In the genomic region with DNA sequence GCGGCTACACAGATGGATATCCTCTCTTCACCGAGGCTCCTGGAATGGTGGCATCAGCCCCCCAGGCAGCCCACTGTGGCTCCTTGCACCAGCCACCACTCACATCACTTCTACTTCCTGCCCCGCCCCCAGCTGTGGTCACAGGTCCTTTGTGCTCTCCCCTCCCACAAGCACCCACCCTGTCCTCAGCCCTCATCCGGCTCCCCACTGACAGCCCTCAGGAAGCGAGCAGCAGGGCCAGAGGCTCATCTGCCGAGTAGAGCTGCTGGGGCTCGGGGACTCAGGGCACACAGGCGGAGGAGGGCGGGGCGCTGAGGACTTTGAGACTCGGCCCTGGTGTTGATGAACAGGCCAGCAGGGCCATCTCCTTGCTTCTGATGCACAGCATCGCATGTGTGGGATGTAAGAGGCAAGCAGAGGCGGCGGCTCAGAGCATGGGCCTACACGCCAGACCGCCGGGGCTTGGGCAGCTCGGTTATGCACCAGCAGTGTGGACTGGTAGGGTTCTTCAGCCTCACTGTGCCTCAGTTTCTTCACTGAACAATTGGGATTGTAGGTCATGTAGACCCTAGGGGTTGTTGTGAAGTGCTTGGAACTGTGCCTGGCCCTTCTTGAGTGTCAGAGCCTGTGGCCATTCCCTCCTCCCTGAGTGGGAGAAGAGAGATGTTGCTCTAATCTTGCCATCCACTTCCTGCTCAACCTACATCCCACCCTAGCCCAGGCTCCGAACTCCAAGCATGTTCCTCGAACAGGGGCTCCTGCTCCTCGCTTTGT, we compare ENCODE assay signal across 9 cellular contexts. TPM values are rescaled to one million over a fixed set of nuclear protein-coding genes. Genes with fewer than 3 reads are reported as not detected.
DNase-seq lines count a peak whose midpoint lies in the region; ATAC-seq, FAIRE-seq and TF ChIP-seq lines count a peak whose summit lies in the region.
"Had no signal": no experiment of that assay in that cellular context is flagged by ENCODE, and none has a peak within 500 bp of the region (broad histone marks: within the 10 kb centered on the region; RNA-seq: fewer than 3 reads in every experiment).

Gene PRF1 (minus strand): TSS at position 77 of the 774 bp plus-strand sequence. CDS start 1,839 bp downstream, outside the sequence.

- no peaks in the 10 kb centered on the region for H3K36me3 ChIP-seq in neuronal stem cell (replicated peaks in 1 of 2; ENCODE audit: control insufficient read depth in 2 of 2, insufficient read depth in 2 of 2, low read length in 2 of 2)

- H3K4me1 Mint-ChIP-seq in WTC11 (no peaks in the 10 kb centered on the region), type B pancreatic cell (ENCODE audit: unreplicated experiment) (no peaks in the 10 kb centered on the region)

- no CpG with 5 or more reads among the region's 21 CpGs for WGBS in neuronal stem cell (ENCODE audit: extremely low coverage in 2 of 2, insufficient read length in 2 of 2, insufficient replicate concordance in 1 of 2), 2 donors

- no peak for FAIRE-seq in urothelium cell line (lab: Jason Lieb, UNC)
- FAIRE-seq: astrocyte had no signal

- TF ChIP-seq CTCF in WTC11 (IDR thresholded peaks at IDR 0.05) (no peak), type B pancreatic cell (conservative IDR thresholded peaks at IDR 0.05) (no peak)

- H3K4me1 ChIP-seq in neuronal stem cell (ENCODE audit: control insufficient read depth in 2 of 2, insufficient read depth in 1 of 2, low read depth in 1 of 2, low read length in 2 of 2): no peaks in the 10 kb centered on the region

- H3K36me3 Mint-ChIP-seq in WTC11 (no peaks in the 10 kb centered on the region), type B pancreatic cell (no peaks in the 10 kb centered on the region)

- peak within 1 kb of the TSS; percentile 57 for H2BK15ac ChIP-seq in neuronal stem cell (ENCODE audit: low read length)

- DNase-seq in WTC11 (ENCODE audit: low spot score) (no peak), neuronal stem cell (ENCODE audit: low spot score) (no peak), type B pancreatic cell (ENCODE audit: extremely low spot score, unreplicated experiment) (peak; percentile 52), urothelium cell line (ENCODE audit: low spot score) (no peak), DMS79 treated with DMSO at 0.1 percent for 48 hours (lab: John Stamatoyannopoulos, UW) (no peak), NCI-H2081 (lab: John Stamatoyannopoulos, UW) (no peak)
- DNase-seq in activated naive CD4-positive, alpha-beta T cell treated with Interleukin-2 at 50 U/mL for 16 hours: peak; percentile 73

- POLR2A ChIA-PET in WTC11 (lab: Charles Lee): no interaction called here

- H2BK12ac ChIP-seq in neuronal stem cell (ENCODE audit: low read length): no peak within 1 kb of the TSS

- no peak within 1 kb of the TSS for H3K4me3 ChIP-seq in neuronal stem cell (ENCODE audit: low read length in 2 of 2)

- no peak within 1 kb of the TSS for H4K91ac ChIP-seq in neuronal stem cell (ENCODE audit: low read depth, low read length, poor library complexity)

- no peak within 1 kb of the TSS for H3K27ac ChIP-seq in neuronal stem cell (replicated peaks; ENCODE audit: low read length)

- H3K9ac ChIP-seq in neuronal stem cell (ENCODE audit: low read depth, low read length, poor library complexity): no peak within 1 kb of the TSS

- H3K27me3 Mint-ChIP-seq in WTC11 (ENCODE audit: low read depth): no peaks in the 10 kb centered on the region
- no peaks in the 10 kb centered on the region for H3K27me3 Mint-ChIP-seq in type B pancreatic cell

- H3K27ac Mint-ChIP-seq in WTC11 (no peak within 1 kb of the TSS), type B pancreatic cell (no peak within 1 kb of the TSS)

- no peak within 1 kb of the TSS for H3K4me2 ChIP-seq in neuronal stem cell (ENCODE audit: insufficient read depth, low read length, poor library complexity, severe bottlenecking)

- peak within 1 kb of the TSS; percentile 75 for H3K14ac ChIP-seq in neuronal stem cell (ENCODE audit: low read length)

- no peak within 1 kb of the TSS for H2AK5ac ChIP-seq in neuronal stem cell (ENCODE audit: low read depth, low read length)

- H3K4ac ChIP-seq in neuronal stem cell (ENCODE audit: low read length): no peak within 1 kb of the TSS

- no peak within 1 kb of the TSS for H2AFZ ChIP-seq in neuronal stem cell (ENCODE audit: low read length)

- H3K23ac ChIP-seq in neuronal stem cell (ENCODE audit: low read depth, low read length, poor library complexity): peak within 1 kb of the TSS; percentile 76

- CTCF ChIA-PET in WTC11 (lab: Charles Lee): interaction anchor here (1.3 kb wide), 1 partner anchor 44 kb away, joined by 5 read pairs; no protein-coding TSS in a partner anchor

- H3K4me3 Mint-ChIP-seq in WTC11 (no peak within 1 kb of the TSS), type B pancreatic cell (no peak within 1 kb of the TSS)

- peak within 1 kb of the TSS; percentile 30 for H3K18ac ChIP-seq in neuronal stem cell (ENCODE audit: low read length)

- H3K79me1 ChIP-seq in neuronal stem cell (ENCODE audit: low read depth, low read length): no peaks in the 10 kb centered on the region

- H2BK5ac ChIP-seq in neuronal stem cell (ENCODE audit: low read length): no peak within 1 kb of the TSS

- no peak within 1 kb of the TSS for H4K8ac ChIP-seq in neuronal stem cell (ENCODE audit: low read depth, low read length)

- peaks cover 0 to 4% (median 0%) of the 10 kb centered on the region in 3 experiments for H3K27me3 ChIP-seq in neuronal stem cell (ENCODE audit: control insufficient read depth in 3 of 3, insufficient read depth in 3 of 3, low read depth in 1 of 3, low read length in 3 of 3)

- H3K9me3 ChIP-seq in neuronal stem cell (replicated peaks in 1 of 2; ENCODE audit: control insufficient read depth in 2 of 2, insufficient read depth in 1 of 2, low read depth in 1 of 2, low read length in 2 of 2): no peaks in the 10 kb centered on the region

- H3K9me3 Mint-ChIP-seq in WTC11 (0 out of 2 replicates have a peak, but pooled peaks cover 3% of the 10 kb centered on the region), type B pancreatic cell (peaks cover 8% of the 10 kb centered on the region)

- ATAC-seq in WTC11 (peak; percentile 38; the same call in 1 of the 2 replicates), HG02678 (IDR thresholded peaks at IDR 0.05; ENCODE audit: unreplicated experiment) (no peak)

- no peak within 1 kb of the TSS for H2BK120ac ChIP-seq in neuronal stem cell (ENCODE audit: low read depth, low read length)

TF ChIP-seq in WTC11, 78 proteins besides CTCF, POLR2A, EP300 and RAD21:
- TF ChIP-seq NFYB (CRISPR knock-in tag; conservative IDR thresholded peaks at IDR 0.05; ENCODE audit: low read depth) (no peak), ATF1 (CRISPR knock-in tag; IDR thresholded peaks at IDR 0.05) (no peak), ZNF317 (CRISPR knock-in tag; IDR thresholded peaks at IDR 0.05; ENCODE audit: borderline replicate concordance, low read depth) (no peak), NFE2L1 (CRISPR knock-in tag; IDR thresholded peaks at IDR 0.05) (no peak), ZNF121 (CRISPR knock-in tag; IDR thresholded peaks at IDR 0.05) (no peak), ZNF423 (CRISPR knock-in tag; IDR thresholded peaks at IDR 0.05) (no peak), ZNF138 (CRISPR knock-in tag; conservative IDR thresholded peaks at IDR 0.05) (no peak), TP53 (CRISPR knock-in tag; IDR thresholded peaks at IDR 0.05) (no peak)

RNA-seq across cellular contexts. Expression of gene PRF1, which starts in this region (rescaled TPM):
- total RNA-seq in WTC11 (2021) (0.11 to 0.18 TPM (median 0.16 TPM) in 3 replicates), type B pancreatic cell (ENCODE audit: low replicate concordance) (not detected in 2 replicates)
- polyA plus RNA-seq in neuronal stem cell (2013, experiment 1 of 2): not detected
- not detected for polyA plus RNA-seq in neuronal stem cell (2013, experiment 2 of 2)

Comparison
In these comparisons a context has a peak if more than half of its experiments do, and no peak if none do; other contexts are left out.
1. Peak in ATAC-seq in WTC11; RNA of the gene not detected or under 1 TPM.
2. Peak in DNase-seq in type B pancreatic cell; RNA of the gene not detected or under 1 TPM.